8 cellular contexts compared by ENCODE assay signal in genomic region chr12:104455594-104456416, GRCh38. TPM values are rescaled to one million over a fixed set of nuclear protein-coding genes. Genes with fewer than 3 reads are reported as not detected.
DNase-seq lines count a peak whose midpoint lies in the region; ATAC-seq and TF ChIP-seq lines count a peak whose summit lies in the region.

No MANE protein-coding gene starts in this region.

- H3K27me3 Mint-ChIP-seq in CD14-positive monocyte (ENCODE audit: low read depth in 3 of 3): peaks cover 0 to 3% (median 2%) of the 10 kb centered on the region in 3 donors

- in situ Hi-C loops in GM13976 (cut with MboI; ENCODE audit: low sequenced_read_pairs, unreplicated experiment): no loop called here

- H2AFZ ChIP-seq in neural cell (ENCODE audit: low read depth, low read length): peak overlapping the region; percentile 53

- H3K4me3 ChIP-seq in NB4 (ENCODE audit: low read depth, low read length): peak overlapping the region; percentile 88
- peak overlapping the region; percentile 100 for H3K4me3 ChIP-seq in effector memory CD4-positive, alpha-beta T cell (ENCODE audit: insufficient read depth, low read depth, low read length, poor library complexity, severe bottlenecking)
- H3K4me3 ChIP-seq in neural cell (ENCODE audit: low read length): peak overlapping the region; percentile 88

- peaks cover 28% of the 10 kb centered on the region for H3K79me2 ChIP-seq in neural cell (replicated peaks; ENCODE audit: insufficient read depth, low read length)

- TF ChIP-seq EP300 in neural cell (conservative IDR thresholded peaks at IDR 0.05; ENCODE audit: poor library complexity, severe bottlenecking): no peak

- peak overlapping the region; percentile 96 to 100 for H3K4me3 Mint-ChIP-seq in CD14-positive monocyte

- H3K9me2 ChIP-seq in neural cell (ENCODE audit: insufficient read depth, low read length): no peaks in the 10 kb centered on the region

- peaks cover 23% of the 10 kb centered on the region for H3K4me1 Mint-ChIP-seq in CD14-positive monocyte

- TF ChIP-seq RAD21 in neural cell (conservative IDR thresholded peaks at IDR 0.05): no peak

- H3F3A ChIP-seq in neural cell (ENCODE audit: insufficient read depth, low read length, poor library complexity, severe bottlenecking): no peaks in the 10 kb centered on the region

- no peak for ATAC-seq in HG03460 (IDR thresholded peaks at IDR 0.05; ENCODE audit: unreplicated experiment)
- ATAC-seq in GM18868 (IDR thresholded peaks at IDR 0.05; ENCODE audit: unreplicated experiment): no peak

- no peaks in the 10 kb centered on the region for H3K36me3 ChIP-seq in effector memory CD4-positive, alpha-beta T cell (ENCODE audit: control insufficient read depth, insufficient read depth, low read length)
- no peaks in the 10 kb centered on the region for H3K36me3 ChIP-seq in neural cell (ENCODE audit: insufficient read depth, low read length)

- no peaks in the 10 kb centered on the region for H3K9me3 ChIP-seq in effector memory CD4-positive, alpha-beta T cell (ENCODE audit: control insufficient read depth, low read length)
- no peaks in the 10 kb centered on the region for H3K9me3 ChIP-seq in neural cell (ENCODE audit: low read length)

- H4K20me1 ChIP-seq in neural cell (ENCODE audit: insufficient read depth): no peaks in the 10 kb centered on the region

- TF ChIP-seq POLR2A in NB4 (IDR thresholded peaks at IDR 0.05; ENCODE audit: extremely low read depth, insufficient read length): no peak

- H3K36me3 Mint-ChIP-seq in CD14-positive monocyte: peaks cover 3 to 8% of the 10 kb centered on the region in 2 donors

- H3K27me3 ChIP-seq in effector memory CD4-positive, alpha-beta T cell (replicated peaks; ENCODE audit: control insufficient read depth, insufficient read depth, low read length, poor library complexity, severe bottlenecking): no peaks in the 10 kb centered on the region
- no peaks in the 10 kb centered on the region for H3K27me3 ChIP-seq in neural cell (ENCODE audit: insufficient read depth, low read depth, low read length)

- peak overlapping the region; percentile 82 for H3K9ac ChIP-seq in neural cell (ENCODE audit: low read length)

- no peak for TF ChIP-seq CTCF in CD14-positive monocyte (IDR thresholded peaks at IDR 0.05)
- TF ChIP-seq CTCF in NB4 (IDR thresholded peaks at IDR 0.05; ENCODE audit: low read depth, low read length): no peak
- TF ChIP-seq CTCF in neural cell (IDR thresholded peaks at IDR 0.05; ENCODE audit: poor library complexity, severe bottlenecking): no peak
- no peak for TF ChIP-seq CTCF in GM13976 (IDR thresholded peaks at IDR 0.05; ENCODE audit: borderline replicate concordance, control extremely low read depth, extremely low read depth, insufficient read depth, missing control alignments)

- H3K4me1 ChIP-seq in effector memory CD4-positive, alpha-beta T cell (ENCODE audit: control insufficient read depth, insufficient read depth, low read length, poor library complexity, severe bottlenecking): peaks cover 17% of the 10 kb centered on the region

- H3K9me3 Mint-ChIP-seq in CD14-positive monocyte: peaks cover 0 to 5% (median under 1%) of the 10 kb centered on the region in 7 donors

- H3K27ac Mint-ChIP-seq in CD14-positive monocyte: peak overlapping the region; percentile 87 to 94 (median 91)

- DNase-seq in CD14-positive monocyte (ENCODE audit: low spot score) (no peak), NB4 (ENCODE audit: low read depth) (no peak), GM13976 (ENCODE audit: low spot score) (no peak), RKO (ENCODE audit: low spot score) (no peak)
- no peak for DNase-seq in effector memory CD4-positive, alpha-beta T cell

- peak overlapping the region; percentile 42 for H3K4me2 ChIP-seq in neural cell (ENCODE audit: low read length)

- peak overlapping the region; percentile 88 for H3K27ac ChIP-seq in effector memory CD4-positive, alpha-beta T cell (ENCODE audit: insufficient read depth, low read length, poor library complexity, severe bottlenecking)
- peak overlapping the region; percentile 82 for H3K27ac ChIP-seq in neural cell (ENCODE audit: low read length)

- intact Hi-C loops in CD14-positive monocyte (cut with micrococcal nuclease): loop anchor here in 1 of 2 donors (5.0 to 10.0 kb wide), 5 partner anchors 41 to 501 kb away; partner anchors contain the start of gene SLC41A2

TF ChIP-seq in neural cell, 6 proteins besides CTCF, POLR2A, EP300 and RAD21:
- TF ChIP-seq SMC3 (conservative IDR thresholded peaks at IDR 0.05; ENCODE audit: poor library complexity) (no peak), TAF1 (IDR thresholded peaks at IDR 0.05; ENCODE audit: low read depth) (no peak), POLR2AphosphoS5 (IDR thresholded peaks at IDR 0.05) (no peak), MXI1 (conservative IDR thresholded peaks at IDR 0.05; ENCODE audit: poor library complexity, severe bottlenecking) (no peak), EZH2 (IDR thresholded peaks at IDR 0.05; ENCODE audit: borderline replicate concordance, insufficient read depth, low read length, poor library complexity, severe bottlenecking) (no peak)
- TF ChIP-seq, protein P1, sequence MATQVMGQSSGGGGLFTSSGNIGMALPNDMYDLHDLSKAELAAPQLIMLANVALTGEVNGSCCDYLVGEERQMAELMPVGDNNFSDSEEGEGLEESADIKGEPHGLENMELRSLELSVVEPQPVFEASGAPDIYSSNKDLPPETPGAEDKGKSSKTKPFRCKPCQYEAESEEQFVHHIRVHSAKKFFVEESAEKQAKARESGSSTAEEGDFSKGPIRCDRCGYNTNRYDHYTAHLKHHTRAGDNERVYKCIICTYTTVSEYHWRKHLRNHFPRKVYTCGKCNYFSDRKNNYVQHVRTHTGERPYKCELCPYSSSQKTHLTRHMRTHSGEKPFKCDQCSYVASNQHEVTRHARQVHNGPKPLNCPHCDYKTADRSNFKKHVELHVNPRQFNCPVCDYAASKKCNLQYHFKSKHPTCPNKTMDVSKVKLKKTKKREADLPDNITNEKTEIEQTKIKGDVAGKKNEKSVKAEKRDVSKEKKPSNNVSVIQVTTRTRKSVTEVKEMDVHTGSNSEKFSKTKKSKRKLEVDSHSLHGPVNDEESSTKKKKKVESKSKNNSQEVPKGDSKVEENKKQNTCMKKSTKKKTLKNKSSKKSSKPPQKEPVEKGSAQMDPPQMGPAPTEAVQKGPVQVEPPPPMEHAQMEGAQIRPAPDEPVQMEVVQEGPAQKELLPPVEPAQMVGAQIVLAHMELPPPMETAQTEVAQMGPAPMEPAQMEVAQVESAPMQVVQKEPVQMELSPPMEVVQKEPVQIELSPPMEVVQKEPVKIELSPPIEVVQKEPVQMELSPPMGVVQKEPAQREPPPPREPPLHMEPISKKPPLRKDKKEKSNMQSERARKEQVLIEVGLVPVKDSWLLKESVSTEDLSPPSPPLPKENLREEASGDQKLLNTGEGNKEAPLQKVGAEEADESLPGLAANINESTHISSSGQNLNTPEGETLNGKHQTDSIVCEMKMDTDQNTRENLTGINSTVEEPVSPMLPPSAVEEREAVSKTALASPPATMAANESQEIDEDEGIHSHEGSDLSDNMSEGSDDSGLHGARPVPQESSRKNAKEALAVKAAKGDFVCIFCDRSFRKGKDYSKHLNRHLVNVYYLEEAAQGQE (IDR thresholded peaks at IDR 0.05; ENCODE audit: borderline replicate concordance): no peak

RNA-seq across cellular contexts. Expression of gene CHST11, which starts 0.9 kb away (rescaled TPM):
- polyA plus RNA-seq in CD14-positive monocyte: 10 to 100 TPM; 44.4 to 48.4 TPM
- 14.5 and 15.0 TPM in 2 replicates for polyA plus RNA-seq in neural cell
- 49.4 and 51.5 TPM in 2 replicates for polyA minus RNA-seq in neural cell
